In the genomic region with DNA sequence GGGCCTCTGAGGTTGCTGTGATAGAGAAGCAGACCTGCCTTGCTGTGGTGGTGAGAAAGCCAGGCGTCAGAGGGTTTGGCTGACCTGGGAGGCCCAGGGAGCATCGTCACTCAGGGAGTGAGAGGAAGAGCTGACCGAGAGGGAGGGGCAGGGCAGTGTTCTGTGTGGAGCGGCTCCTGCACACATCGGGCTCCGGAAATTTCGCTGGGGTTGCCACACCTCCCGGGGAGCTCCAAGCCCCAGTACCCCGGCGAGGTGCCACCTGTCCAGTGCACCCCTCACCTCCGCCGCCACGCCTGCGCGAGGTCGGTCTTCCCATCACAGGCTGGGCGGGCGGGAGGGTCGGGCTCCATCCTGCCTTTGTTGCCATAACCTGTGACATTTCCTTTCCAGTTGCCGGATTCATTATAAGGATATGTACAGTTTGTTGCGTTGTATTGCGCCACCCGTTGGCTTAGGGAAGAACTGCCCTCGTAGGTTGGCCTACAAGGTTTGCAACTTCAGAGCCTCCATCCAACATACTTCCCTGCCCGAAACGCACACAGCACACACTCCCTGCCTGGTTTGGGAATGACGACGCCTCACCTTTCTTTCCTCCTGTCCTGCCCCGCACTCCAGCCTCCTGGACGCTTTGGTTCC, we compare ENCODE assay signal across 2 cellular contexts.
A peak's percentile ranks its signal among the peaks of the same experiment; 100 is the strongest.
TF ChIP-seq lines count a peak whose summit lies in the region.

No MANE protein-coding gene starts in this region.

TF ChIP-seq in GM23338, 12 proteins besides CTCF, POLR2A, EP300 and RAD21:
- TF ChIP-seq, protein P1, sequence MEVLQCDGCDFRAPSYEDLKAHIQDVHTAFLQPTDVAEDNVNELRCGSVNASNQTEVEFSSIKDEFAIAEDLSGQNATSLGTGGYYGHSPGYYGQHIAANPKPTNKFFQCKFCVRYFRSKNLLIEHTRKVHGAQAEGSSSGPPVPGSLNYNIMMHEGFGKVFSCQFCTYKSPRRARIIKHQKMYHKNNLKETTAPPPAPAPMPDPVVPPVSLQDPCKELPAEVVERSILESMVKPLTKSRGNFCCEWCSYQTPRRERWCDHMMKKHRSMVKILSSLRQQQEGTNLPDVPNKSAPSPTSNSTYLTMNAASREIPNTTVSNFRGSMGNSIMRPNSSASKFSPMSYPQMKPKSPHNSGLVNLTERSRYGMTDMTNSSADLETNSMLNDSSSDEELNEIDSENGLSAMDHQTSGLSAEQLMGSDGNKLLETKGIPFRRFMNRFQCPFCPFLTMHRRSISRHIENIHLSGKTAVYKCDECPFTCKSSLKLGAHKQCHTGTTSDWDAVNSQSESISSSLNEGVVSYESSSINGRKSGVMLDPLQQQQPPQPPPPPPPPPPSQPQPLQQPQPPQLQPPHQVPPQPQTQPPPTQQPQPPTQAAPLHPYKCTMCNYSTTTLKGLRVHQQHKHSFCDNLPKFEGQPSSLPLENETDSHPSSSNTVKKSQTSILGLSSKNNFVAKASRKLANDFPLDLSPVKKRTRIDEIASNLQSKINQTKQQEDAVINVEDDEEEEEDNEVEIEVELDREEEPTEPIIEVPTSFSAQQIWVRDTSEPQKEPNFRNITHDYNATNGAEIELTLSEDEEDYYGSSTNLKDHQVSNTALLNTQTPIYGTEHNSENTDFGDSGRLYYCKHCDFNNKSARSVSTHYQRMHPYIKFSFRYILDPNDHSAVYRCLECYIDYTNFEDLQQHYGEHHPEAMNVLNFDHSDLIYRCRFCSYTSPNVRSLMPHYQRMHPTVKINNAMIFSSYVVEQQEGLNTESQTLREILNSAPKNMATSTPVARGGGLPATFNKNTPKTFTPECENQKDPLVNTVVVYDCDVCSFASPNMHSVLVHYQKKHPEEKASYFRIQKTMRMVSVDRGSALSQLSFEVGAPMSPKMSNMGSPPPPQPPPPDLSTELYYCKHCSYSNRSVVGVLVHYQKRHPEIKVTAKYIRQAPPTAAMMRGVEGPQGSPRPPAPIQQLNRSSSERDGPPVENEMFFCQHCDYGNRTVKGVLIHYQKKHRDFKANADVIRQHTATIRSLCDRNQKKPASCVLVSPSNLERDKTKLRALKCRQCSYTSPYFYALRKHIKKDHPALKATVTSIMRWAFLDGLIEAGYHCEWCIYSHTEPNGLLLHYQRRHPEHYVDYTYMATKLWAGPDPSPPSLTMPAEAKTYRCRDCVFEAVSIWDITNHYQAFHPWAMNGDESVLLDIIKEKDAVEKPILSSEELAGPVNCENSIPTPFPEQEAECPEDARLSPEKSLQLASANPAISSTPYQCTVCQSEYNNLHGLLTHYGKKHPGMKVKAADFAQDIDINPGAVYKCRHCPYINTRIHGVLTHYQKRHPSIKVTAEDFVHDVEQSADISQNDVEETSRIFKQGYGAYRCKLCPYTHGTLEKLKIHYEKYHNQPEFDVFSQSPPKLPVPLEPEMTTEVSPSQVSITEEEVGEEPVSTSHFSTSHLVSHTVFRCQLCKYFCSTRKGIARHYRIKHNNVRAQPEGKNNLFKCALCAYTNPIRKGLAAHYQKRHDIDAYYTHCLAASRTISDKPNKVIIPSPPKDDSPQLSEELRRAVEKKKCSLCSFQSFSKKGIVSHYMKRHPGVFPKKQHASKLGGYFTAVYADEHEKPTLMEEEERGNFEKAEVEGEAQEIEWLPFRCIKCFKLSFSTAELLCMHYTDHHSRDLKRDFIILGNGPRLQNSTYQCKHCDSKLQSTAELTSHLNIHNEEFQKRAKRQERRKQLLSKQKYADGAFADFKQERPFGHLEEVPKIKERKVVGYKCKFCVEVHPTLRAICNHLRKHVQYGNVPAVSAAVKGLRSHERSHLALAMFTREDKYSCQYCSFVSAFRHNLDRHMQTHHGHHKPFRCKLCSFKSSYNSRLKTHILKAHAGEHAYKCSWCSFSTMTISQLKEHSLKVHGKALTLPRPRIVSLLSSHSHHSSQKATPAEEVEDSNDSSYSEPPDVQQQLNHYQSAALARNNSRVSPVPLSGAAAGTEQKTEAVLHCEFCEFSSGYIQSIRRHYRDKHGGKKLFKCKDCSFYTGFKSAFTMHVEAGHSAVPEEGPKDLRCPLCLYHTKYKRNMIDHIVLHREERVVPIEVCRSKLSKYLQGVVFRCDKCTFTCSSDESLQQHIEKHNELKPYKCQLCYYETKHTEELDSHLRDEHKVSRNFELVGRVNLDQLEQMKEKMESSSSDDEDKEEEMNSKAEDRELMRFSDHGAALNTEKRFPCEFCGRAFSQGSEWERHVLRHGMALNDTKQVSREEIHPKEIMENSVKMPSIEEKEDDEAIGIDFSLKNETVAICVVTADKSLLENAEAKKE (CRISPR knock-in tag; IDR thresholded peaks at IDR 0.05), result no peak
- TF ChIP-seq STAT1 (IDR thresholded peaks at IDR 0.05; ENCODE audit: unreplicated experiment) (no peak), ZNF114 (CRISPR knock-in tag; IDR thresholded peaks at IDR 0.05) (no peak), EZH2phosphoT487 (IDR thresholded peaks at IDR 0.05; ENCODE audit: unreplicated experiment) (no peak), JUNB (IDR thresholded peaks at IDR 0.05; ENCODE audit: unreplicated experiment) (no peak), ZNF331 (CRISPR knock-in tag; IDR thresholded peaks at IDR 0.05; ENCODE audit: low read depth) (no peak)
- TF ChIP-seq, protein P2, sequence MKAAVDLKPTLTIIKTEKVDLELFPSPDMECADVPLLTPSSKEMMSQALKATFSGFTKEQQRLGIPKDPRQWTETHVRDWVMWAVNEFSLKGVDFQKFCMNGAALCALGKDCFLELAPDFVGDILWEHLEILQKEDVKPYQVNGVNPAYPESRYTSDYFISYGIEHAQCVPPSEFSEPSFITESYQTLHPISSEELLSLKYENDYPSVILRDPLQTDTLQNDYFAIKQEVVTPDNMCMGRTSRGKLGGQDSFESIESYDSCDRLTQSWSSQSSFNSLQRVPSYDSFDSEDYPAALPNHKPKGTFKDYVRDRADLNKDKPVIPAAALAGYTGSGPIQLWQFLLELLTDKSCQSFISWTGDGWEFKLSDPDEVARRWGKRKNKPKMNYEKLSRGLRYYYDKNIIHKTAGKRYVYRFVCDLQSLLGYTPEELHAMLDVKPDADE (IDR thresholded peaks at IDR 0.05), result no peak

TF ChIP-seq in HepG2, 621 proteins besides CTCF, POLR2A, EP300 and RAD21 (continued from another document):
- TF ChIP-seq, protein P3, sequence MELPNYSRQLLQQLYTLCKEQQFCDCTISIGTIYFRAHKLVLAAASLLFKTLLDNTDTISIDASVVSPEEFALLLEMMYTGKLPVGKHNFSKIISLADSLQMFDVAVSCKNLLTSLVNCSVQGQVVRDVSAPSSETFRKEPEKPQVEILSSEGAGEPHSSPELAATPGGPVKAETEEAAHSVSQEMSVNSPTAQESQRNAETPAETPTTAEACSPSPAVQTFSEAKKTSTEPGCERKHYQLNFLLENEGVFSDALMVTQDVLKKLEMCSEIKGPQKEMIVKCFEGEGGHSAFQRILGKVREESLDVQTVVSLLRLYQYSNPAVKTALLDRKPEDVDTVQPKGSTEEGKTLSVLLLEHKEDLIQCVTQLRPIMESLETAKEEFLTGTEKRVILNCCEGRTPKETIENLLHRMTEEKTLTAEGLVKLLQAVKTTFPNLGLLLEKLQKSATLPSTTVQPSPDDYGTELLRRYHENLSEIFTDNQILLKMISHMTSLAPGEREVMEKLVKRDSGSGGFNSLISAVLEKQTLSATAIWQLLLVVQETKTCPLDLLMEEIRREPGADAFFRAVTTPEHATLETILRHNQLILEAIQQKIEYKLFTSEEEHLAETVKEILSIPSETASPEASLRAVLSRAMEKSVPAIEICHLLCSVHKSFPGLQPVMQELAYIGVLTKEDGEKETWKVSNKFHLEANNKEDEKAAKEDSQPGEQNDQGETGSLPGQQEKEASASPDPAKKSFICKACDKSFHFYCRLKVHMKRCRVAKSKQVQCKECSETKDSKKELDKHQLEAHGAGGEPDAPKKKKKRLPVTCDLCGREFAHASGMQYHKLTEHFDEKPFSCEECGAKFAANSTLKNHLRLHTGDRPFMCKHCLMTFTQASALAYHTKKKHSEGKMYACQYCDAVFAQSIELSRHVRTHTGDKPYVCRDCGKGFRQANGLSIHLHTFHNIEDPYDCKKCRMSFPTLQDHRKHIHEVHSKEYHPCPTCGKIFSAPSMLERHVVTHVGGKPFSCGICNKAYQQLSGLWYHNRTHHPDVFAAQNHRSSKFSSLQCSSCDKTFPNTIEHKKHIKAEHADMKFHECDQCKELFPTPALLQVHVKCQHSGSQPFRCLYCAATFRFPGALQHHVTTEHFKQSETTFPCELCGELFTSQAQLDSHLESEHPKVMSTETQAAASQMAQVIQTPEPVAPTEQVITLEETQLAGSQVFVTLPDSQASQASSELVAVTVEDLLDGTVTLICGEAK (IDR thresholded peaks at IDR 0.05), result no peak
- TF ChIP-seq, protein P3 (CRISPR knock-in tag; IDR thresholded peaks at IDR 0.05), result no peak
- 0 out of 2 replicates have a peak, but pooled peaks have one; percentile 24 for TF ChIP-seq CEBPB (IDR thresholded peaks at IDR 0.05; ENCODE audit: borderline replicate concordance, low read depth, low read length)
